In the genomic region with DNA sequence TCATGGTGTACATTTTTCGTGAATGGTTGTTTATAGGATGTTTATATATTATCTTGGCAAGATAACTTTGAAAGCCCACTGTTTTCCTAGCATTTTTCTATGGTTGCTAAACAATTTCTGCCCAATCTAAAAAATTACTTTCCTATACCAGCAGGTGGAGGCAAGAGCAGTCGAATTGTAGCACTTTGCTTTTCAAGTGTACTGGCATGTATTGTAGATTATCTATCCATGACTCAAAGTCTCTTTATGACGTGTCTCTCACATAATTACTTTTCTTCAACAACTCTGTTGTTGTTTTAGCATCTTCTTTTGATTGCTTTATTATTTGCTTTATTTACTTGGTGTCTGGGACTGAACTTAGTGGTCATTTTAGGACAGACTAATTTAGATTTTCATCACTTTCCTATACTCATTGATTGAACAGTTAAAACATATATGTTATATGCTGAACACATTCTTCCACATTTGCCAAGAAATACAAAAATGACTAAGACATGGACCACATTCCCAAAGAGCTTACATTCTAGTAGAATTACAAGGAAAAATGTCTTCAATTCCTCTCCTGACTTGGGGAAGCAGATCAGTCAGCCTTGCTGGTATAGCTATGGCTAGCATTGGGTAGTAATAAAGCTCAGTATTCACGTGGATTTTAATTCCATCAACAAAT, we compare ENCODE assay signal across 7 cellular contexts. TPM values are rescaled to one million over a fixed set of nuclear protein-coding genes. Genes with fewer than 3 reads are reported as not detected.
DNase-seq lines count a peak whose midpoint lies in the region; ATAC-seq and TF ChIP-seq lines count a peak whose summit lies in the region.

No MANE protein-coding gene starts in this region.

- no peaks in the 10 kb centered on the region for H3K36me3 ChIP-seq in DOHH2 (ENCODE audit: control insufficient read depth, low read length)
- H3K36me3 ChIP-seq in Peyer's patch: no peaks in the 10 kb centered on the region

- H3K4me3 ChIP-seq in DOHH2 (ENCODE audit: low read length) (no peak overlapping the region), Peyer's patch (no peak overlapping the region)

- H3K9me2 ChIP-seq in DOHH2 (replicated peaks; ENCODE audit: control insufficient read depth, low read length): no peaks in the 10 kb centered on the region

- H4K20me1 ChIP-seq in DOHH2 (ENCODE audit: control insufficient read depth, insufficient read depth, low read depth, low read length): no peaks in the 10 kb centered on the region

- H3F3A ChIP-seq in DOHH2 (ENCODE audit: control insufficient read depth, insufficient read depth): no peaks in the 10 kb centered on the region

- no peak for DNase-seq in Peyer's patch
- DNase-seq in cerebellar cortex (ENCODE audit: low spot score): peak; percentile 41
- peak; percentile 27 for DNase-seq in midbrain (lab: John Stamatoyannopoulos, UW)
- DNase-seq in COLO668 (lab: John Stamatoyannopoulos, UW; ENCODE audit: unreplicated experiment): no peak

- no peak for TF ChIP-seq POLR2A in Peyer's patch (IDR thresholded peaks at IDR 0.05)

- H3K27ac ChIP-seq in DOHH2 (ENCODE audit: low read depth, low read length) (no peak overlapping the region), Peyer's patch (no peak overlapping the region)

- H3K27me3 ChIP-seq in DOHH2 (ENCODE audit: control insufficient read depth, low read length) (no peaks in the 10 kb centered on the region), Peyer's patch (no peaks in the 10 kb centered on the region)

- H3K79me2 ChIP-seq in DOHH2 (ENCODE audit: control insufficient read depth, low read length): peaks cover 65% of the 10 kb centered on the region

- H3K9me3 ChIP-seq in DOHH2 (ENCODE audit: control insufficient read depth, insufficient read depth, low read length) (no peaks in the 10 kb centered on the region), Peyer's patch (no peaks in the 10 kb centered on the region)

- TF ChIP-seq CTCF in DOHH2 (IDR thresholded peaks at IDR 0.05; ENCODE audit: low read depth, low read length, poor library complexity, severe bottlenecking): peak; percentile 67
- TF ChIP-seq CTCF in Peyer's patch (IDR thresholded peaks at IDR 0.05): peak in 5 of 6 experiments; percentile 42 to 88 (median 84)

- ATAC-seq in GM19025 (IDR thresholded peaks at IDR 0.05; ENCODE audit: low read depth, unreplicated experiment) (peak; percentile 67), HG03139 (IDR thresholded peaks at IDR 0.05; ENCODE audit: unreplicated experiment) (peak; percentile 77)

- H3K4me2 ChIP-seq in DOHH2 (ENCODE audit: low read length): no peak overlapping the region

- H3K4me1 ChIP-seq in DOHH2 (ENCODE audit: control insufficient read depth, low read length) (peaks cover 6% of the 10 kb centered on the region), Peyer's patch (no peaks in the 10 kb centered on the region)

RNA-seq across cellular contexts. Expression of a gene that starts 20.7 kb away (rescaled TPM):
- total RNA-seq in Peyer's patch: 10 to 100 TPM in 2 of 4 donors, 1 to 10 TPM in 2; 2.2 to 17.3 (median 9.8) TPM

RNA-seq across cellular contexts. Expression of a gene that starts 20.8 kb away (rescaled TPM):
- 10 to 100 TPM in 1 of 4 donors, 1 to 10 TPM in 3; 1.9 to 16.5 (median 2.1) TPM for total RNA-seq in Peyer's patch

Comparison
In these comparisons a context has a peak if more than half of its experiments do, and no peak if none do; other contexts are left out.
1. DNase-seq: peak in cerebellar cortex (single experiment) and midbrain (single experiment); none in Peyer's patch (0 of 3) and COLO668 (single experiment).